Comparison of ENCODE assay signal across 10 cellular contexts in genomic region chr3:194396561-194396896, GRCh38. TPM values are rescaled to one million over a fixed set of nuclear protein-coding genes. Genes with fewer than 3 reads are reported as not detected.
DNase-seq lines count a peak whose midpoint lies in the region; ATAC-seq and TF ChIP-seq lines count a peak whose summit lies in the region.
"Had no signal": no experiment of that assay in that cellular context is flagged by ENCODE, and none has a peak within 500 bp of the region (broad histone marks: within the 10 kb centered on the region; RNA-seq: fewer than 3 reads in every experiment).

No MANE protein-coding gene starts in this region.

- H3K27ac Mint-ChIP-seq in activated CD4-positive, alpha-beta T cell treated with anti-CD3 and anti-CD28 coated beads, Interleukin-2, amount 10 ng/mL, durations not matched to agents 24 days and 14 days = peak overlapping the region; percentile 78
- H3K27ac Mint-ChIP-seq in activated naive CD8-positive, alpha-beta T cell treated with anti-CD3 and anti-CD28 coated beads, Interleukin-2, amount 10 ng/mL, durations not matched to agents 7 days and 5 days = peak overlapping the region; percentile 80

- H3K27me3 Mint-ChIP-seq in activated CD4-positive, alpha-beta T cell treated with anti-CD3 and anti-CD28 coated beads, Interleukin-2, amount 10 ng/mL, durations not matched to agents 24 days and 14 days = peaks cover 18% of the 10 kb centered on the region
- H3K27me3 Mint-ChIP-seq in activated naive CD8-positive, alpha-beta T cell treated with anti-CD3 and anti-CD28 coated beads, Interleukin-2, amount 10 ng/mL, durations not matched to agents 7 days and 5 days = peaks cover 6% of the 10 kb centered on the region

- H3K4me1 ChIP-seq in lower lobe of right lung = peaks cover 29% of the 10 kb centered on the region
- peaks cover 5% of the 10 kb centered on the region for H3K4me1 ChIP-seq in testis

- intact Hi-C loops in activated CD4-positive, alpha-beta T cell treated with anti-CD3 and anti-CD28 coated beads, Interleukin-2, amount 10 ng/mL, durations not matched to agents 24 days and 14 days (cut with micrococcal nuclease) = loop anchor here (2.0 to 5.0 kb wide), 3 partner anchors 64 to 262 kb away; no protein-coding TSS in a partner anchor
- intact Hi-C loops in lower lobe of right lung (cut with DNase I) (loop anchor here (10.0 kb wide), 1 partner anchor 52 kb away; no protein-coding TSS in a partner anchor), testis (cut with DNase I; ENCODE audit: low total_unique reads) (no loop called here)

- H3K9me3 ChIP-seq in lower lobe of right lung (no peaks in the 10 kb centered on the region), testis (no peaks in the 10 kb centered on the region)

- no peaks in the 10 kb centered on the region for H3K36me3 ChIP-seq in lower lobe of right lung
- no peaks in the 10 kb centered on the region for H3K36me3 ChIP-seq in testis (ENCODE audit: low read depth, missing control alignments)

- H3K36me3 Mint-ChIP-seq in activated CD4-positive, alpha-beta T cell treated with anti-CD3 and anti-CD28 coated beads, Interleukin-2, amount 10 ng/mL, durations not matched to agents 24 days and 14 days (ENCODE audit: low read depth) = peaks cover 2% of the 10 kb centered on the region
- no peaks in the 10 kb centered on the region for H3K36me3 Mint-ChIP-seq in activated naive CD8-positive, alpha-beta T cell treated with anti-CD3 and anti-CD28 coated beads, Interleukin-2, amount 10 ng/mL, durations not matched to agents 7 days and 5 days

- POLR2A ChIA-PET in activated naive CD8-positive, alpha-beta T cell treated with anti-CD3 and anti-CD28 coated beads, Interleukin-2, amount 10 ng/mL, durations not matched to agents 7 days and 5 days (lab: Charles Lee) = interaction anchor here (1.1 to 1.2 kb wide), 2 partner anchors 50 to 63 kb away, joined by 3 read pairs; no protein-coding TSS in a partner anchor

- no peak for TF ChIP-seq CTCF in lower lobe of right lung (IDR thresholded peaks at IDR 0.05)
- TF ChIP-seq CTCF in testis (IDR thresholded peaks at IDR 0.05) = no peak

- H3K4me3 ChIP-seq in lower lobe of right lung = peak overlapping the region; percentile 39
- H3K4me3 ChIP-seq in testis = peak overlapping the region; percentile 5 to 29
- H3K4me3 ChIP-seq: lung had no signal

- H3K9me3 Mint-ChIP-seq in activated CD4-positive, alpha-beta T cell treated with anti-CD3 and anti-CD28 coated beads, Interleukin-2, amount 10 ng/mL, durations not matched to agents 24 days and 14 days = no peaks in the 10 kb centered on the region
- no peaks in the 10 kb centered on the region for H3K9me3 Mint-ChIP-seq in activated naive CD8-positive, alpha-beta T cell treated with anti-CD3 and anti-CD28 coated beads, Interleukin-2, amount 10 ng/mL, durations not matched to agents 7 days and 5 days

- DNase-seq in activated CD4-positive, alpha-beta T cell treated with anti-CD3 and anti-CD28 coated beads, Interleukin-2, amount 10 ng/mL, durations not matched to agents 24 days and 14 days = no peak
- DNase-seq in activated CD4-positive, alpha-beta T cell treated with anti-CD3 and anti-CD28 coated beads, Interleukin-2, amount 50 U/mL, for 4 hours = no peak
- no peak for DNase-seq in activated naive CD8-positive, alpha-beta T cell treated with anti-CD3 and anti-CD28 coated beads, Interleukin-2, amount 10 ng/mL, durations not matched to agents 7 days and 5 days
- DNase-seq in lower lobe of right lung (no peak), testis (no peak), NCI-H524 treated with DMSO at 0.1 percent for 48 hours (lab: John Stamatoyannopoulos, UW) (no peak)
- DNase-seq in effector CD4-positive, alpha-beta T cell = no peak
- DNase-seq: SHP77 had no signal

- H3K4me1 Mint-ChIP-seq in activated CD4-positive, alpha-beta T cell treated with anti-CD3 and anti-CD28 coated beads, Interleukin-2, amount 10 ng/mL, durations not matched to agents 24 days and 14 days = peaks cover 49% of the 10 kb centered on the region
- H3K4me1 Mint-ChIP-seq in activated naive CD8-positive, alpha-beta T cell treated with anti-CD3 and anti-CD28 coated beads, Interleukin-2, amount 10 ng/mL, durations not matched to agents 7 days and 5 days = peaks cover 38% of the 10 kb centered on the region

- no peak for ATAC-seq in activated naive CD8-positive, alpha-beta T cell treated with anti-CD3 and anti-CD28 coated beads, Interleukin-2, amount 10 ng/mL, durations not matched to agents 7 days and 5 days (ENCODE audit: low read depth)
- ATAC-seq in lower lobe of right lung = no peak
- no peak for ATAC-seq in activated CD4-positive, CD25-positive, alpha-beta regulatory T cell treated with anti-CD3 and anti-CD28 coated beads, Interleukin-2, amount 50 U/mL, for 24 hours

- H3K27ac ChIP-seq in lower lobe of right lung (peak overlapping the region; percentile 11), testis (no peak overlapping the region)

- H3K4me3 Mint-ChIP-seq in activated CD4-positive, alpha-beta T cell treated with anti-CD3 and anti-CD28 coated beads, Interleukin-2, amount 10 ng/mL, durations not matched to agents 24 days and 14 days = peak overlapping the region; percentile 82
- H3K4me3 Mint-ChIP-seq in activated naive CD8-positive, alpha-beta T cell treated with anti-CD3 and anti-CD28 coated beads, Interleukin-2, amount 10 ng/mL, durations not matched to agents 7 days and 5 days = peak overlapping the region; percentile 60

- 10 to 12% methylated on average over 6 to 16 of the region's 16 CpGs for WGBS in testis, 2 donors

- peaks cover 28% of the 10 kb centered on the region for H3K27me3 ChIP-seq in lower lobe of right lung (ENCODE audit: low read depth)
- H3K27me3 ChIP-seq in testis = no peaks in the 10 kb centered on the region

- TF ChIP-seq POLR2A in testis (IDR thresholded peaks at IDR 0.05) = no peak

RNA-seq across cellular contexts. Expression of gene GP5, which starts 2.5 kb away (rescaled TPM):
- 0.12 and 0.26 TPM in 2 replicates for total RNA-seq in activated CD4-positive, alpha-beta T cell treated with anti-CD3 and anti-CD28 coated beads, Interleukin-2, amount 10 ng/mL, durations not matched to agents 24 days and 14 days
- 1 to 10 TPM; 2.2 to 2.3 TPM for total RNA-seq in activated naive CD8-positive, alpha-beta T cell treated with anti-CD3 and anti-CD28 coated beads, Interleukin-2, amount 10 ng/mL, durations not matched to agents 7 days and 5 days
- total RNA-seq in lower lobe of right lung (0.38 TPM), testis (under 1 TPM; 0.06 to 0.16 TPM)
- not detected for polyA plus RNA-seq in testis (ENCODE audit: insufficient read depth, low read depth, low replicate concordance)

RNA-seq across cellular contexts. Expression of gene LRRC15, which starts 27.0 kb away (rescaled TPM):
- not detected in 2 replicates for total RNA-seq in activated CD4-positive, alpha-beta T cell treated with anti-CD3 and anti-CD28 coated beads, Interleukin-2, amount 10 ng/mL, durations not matched to agents 24 days and 14 days
- not detected for total RNA-seq in activated naive CD8-positive, alpha-beta T cell treated with anti-CD3 and anti-CD28 coated beads, Interleukin-2, amount 10 ng/mL, durations not matched to agents 7 days and 5 days
- 0.24 TPM for total RNA-seq in lower lobe of right lung
- total RNA-seq in testis = under 1 TPM in 1 of 2 donors, not detected in 1; 0.06 TPM
- 0.75 TPM for polyA plus RNA-seq in testis (ENCODE audit: insufficient read depth, low read depth, low replicate concordance)

RNA-seq across cellular contexts. Expression of gene CPN2, which starts 45.4 kb away (rescaled TPM):
- not detected in 2 replicates for total RNA-seq in activated CD4-positive, alpha-beta T cell treated with anti-CD3 and anti-CD28 coated beads, Interleukin-2, amount 10 ng/mL, durations not matched to agents 24 days and 14 days
- not detected for total RNA-seq in activated naive CD8-positive, alpha-beta T cell treated with anti-CD3 and anti-CD28 coated beads, Interleukin-2, amount 10 ng/mL, durations not matched to agents 7 days and 5 days
- total RNA-seq in lower lobe of right lung (not detected), testis (1 to 10 TPM; 1.1 to 1.4 TPM)
- polyA plus RNA-seq in testis (ENCODE audit: insufficient read depth, low read depth, low replicate concordance) = 0.36 TPM
- total RNA-seq: lung had no signal
- polyA plus RNA-seq: lung had no signal
